9 cellular contexts compared by ENCODE assay signal in the genomic region with DNA sequence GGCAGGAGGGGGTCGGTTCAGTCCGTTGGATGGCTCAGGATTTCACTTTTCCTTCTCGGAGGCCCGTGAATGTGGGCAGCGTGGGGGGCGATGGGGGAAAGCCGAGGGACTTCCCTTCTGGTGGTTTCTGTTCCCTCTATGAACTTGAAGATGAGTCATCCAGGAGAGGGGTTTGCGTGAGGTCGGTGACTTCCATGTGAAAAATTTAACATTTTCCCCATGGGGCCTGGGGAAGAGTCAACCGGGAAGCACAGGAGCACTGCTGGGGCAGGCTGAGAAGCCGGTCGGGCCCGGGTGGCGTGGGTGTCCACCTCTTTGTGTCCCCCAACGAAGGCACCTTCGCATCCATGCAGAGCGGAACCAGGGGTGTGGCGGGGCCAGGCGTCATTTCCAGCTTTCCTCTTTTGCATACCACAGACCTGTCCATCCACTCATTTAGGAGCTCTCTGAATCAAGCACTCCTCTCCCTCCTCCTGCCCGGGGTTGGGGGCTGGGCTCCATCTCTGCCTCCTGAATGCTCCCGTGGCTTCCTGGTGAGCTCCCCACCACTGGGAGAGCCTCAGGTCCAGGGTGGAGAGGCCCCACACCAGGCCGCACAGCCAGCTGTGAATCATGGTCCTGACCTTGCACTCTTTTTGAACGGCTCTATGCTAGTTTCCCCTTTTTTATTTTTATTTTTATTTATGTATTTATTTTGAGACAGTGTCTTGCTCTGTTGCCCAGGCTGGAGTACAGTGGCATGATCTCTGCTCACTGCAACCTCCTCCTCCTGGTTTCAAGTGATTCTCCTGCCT.
DNase-seq lines count a peak whose midpoint lies in the region; ATAC-seq and TF ChIP-seq lines count a peak whose summit lies in the region.
"Had no signal": no experiment of that assay in that cellular context is flagged by ENCODE, and none has a peak within 500 bp of the region (broad histone marks: within the 10 kb centered on the region; RNA-seq: fewer than 3 reads in every experiment).

No MANE protein-coding gene starts in this region.

- dilution Hi-C loops in IMR-90 (cut with HindIII; ENCODE audit: low sequenced_read_pairs, unreplicated experiment): no loop called here

- H3K4me1 ChIP-seq in IMR-90 (ENCODE audit: control insufficient read depth, insufficient read depth, low read length): peaks cover 10% of the 10 kb centered on the region

- no peak overlapping the region for H3K4me2 ChIP-seq in IMR-90 (ENCODE audit: low read depth, low read length)

- intact Hi-C loops in IMR-90 (cut with micrococcal nuclease): no loop called here

- CTCF ChIA-PET in IMR-90 (lab: Yijun Ruan, JAX): interaction anchor here (0.6 kb wide), 1 partner anchor 178 kb away, joined by 3 read pairs; no protein-coding TSS in a partner anchor

- H3K27me3 Mint-ChIP-seq in activated T-helper 17 cell treated with anti-CD3 and anti-CD28 coated beads, Interleukin-2, amount 50 U/mL, for 72 hours: peaks cover 20% of the 10 kb centered on the region

- peak overlapping the region; percentile 86 for H3K27ac Mint-ChIP-seq in activated T-helper 17 cell treated with anti-CD3 and anti-CD28 coated beads, Interleukin-2, amount 50 U/mL, for 72 hours

- H4K8ac ChIP-seq in IMR-90 (ENCODE audit: low read depth in 2 of 2, low read length in 2 of 2): no peak overlapping the region

- H3K4me1 Mint-ChIP-seq in activated T-helper 17 cell treated with anti-CD3 and anti-CD28 coated beads, Interleukin-2, amount 50 U/mL, for 72 hours: peaks cover 50% of the 10 kb centered on the region

- DNase-seq in GM13976 (ENCODE audit: low spot score): peak; percentile 78
- DNase-seq in IMR-90: peak; percentile 59
- peak; percentile 76 for DNase-seq in stimulated activated CD4-positive, alpha-beta T cell treated with anti-CD3 and anti-CD28 coated beads, Interleukin-1b, Interleukin-23, amount 100 ng/mL, for 48 hours
- no peak for DNase-seq in occipital lobe (lab: John Stamatoyannopoulos, UW)
- DNase-seq in NCI-H2081 treated with DMSO at 0.1 percent for 48 hours (lab: John Stamatoyannopoulos, UW): no peak
- DNase-seq in HUDEP-2 (lab: John Stamatoyannopoulos, UW; ENCODE audit: unreplicated experiment in 76 of 76): no peak

- H2BK5ac ChIP-seq in IMR-90 (ENCODE audit: low read depth, low read length, poor library complexity, severe bottlenecking): no peak overlapping the region

- peak overlapping the region; percentile 44; the same call in 1 of the 2 replicates for H4K91ac ChIP-seq in IMR-90 (ENCODE audit: insufficient read depth, low read depth, low read length)

- no peaks in the 10 kb centered on the region for H3K36me3 Mint-ChIP-seq in activated T-helper 17 cell treated with anti-CD3 and anti-CD28 coated beads, Interleukin-2, amount 50 U/mL, for 72 hours (ENCODE audit: low read depth)

- H2AFZ ChIP-seq in IMR-90 (replicated peaks; ENCODE audit: low read length, poor library complexity): no peak overlapping the region

- H3K9me3 ChIP-seq in IMR-90 (ENCODE audit: control insufficient read depth, insufficient read depth, low read length): no peaks in the 10 kb centered on the region

- 75% methylated on average over 4 of the region's 23 CpGs; no CpG with 5 or more reads in 1 of the 2 experiments for WGBS in IMR-90 (ENCODE audit: extremely low coverage in 2 of 2, insufficient read length in 1 of 2), 2 experiments

- no peak for TF ChIP-seq CTCF in GM13976 (IDR thresholded peaks at IDR 0.05; ENCODE audit: borderline replicate concordance, control extremely low read depth, extremely low read depth, insufficient read depth, missing control alignments)
- TF ChIP-seq CTCF in IMR-90 (conservative IDR thresholded peaks at IDR 0.05; ENCODE audit: low read depth, low read length): no peak

- H3K23ac ChIP-seq in IMR-90 (ENCODE audit: low read depth, low read length): no peak overlapping the region

- ATAC-seq in GM21717 (IDR thresholded peaks at IDR 0.05; ENCODE audit: unreplicated experiment): peak; percentile 46
- ATAC-seq in IMR-90 (ENCODE audit: low read depth): no peak
- ATAC-seq in activated T-helper 17 cell treated with anti-CD3 and anti-CD28 coated beads, Interleukin-2, amount 50 U/mL, for 72 hours (replicated peaks): peak; percentile 68
- ATAC-seq: Panc1 had no signal

- H2AK5ac ChIP-seq in IMR-90 (ENCODE audit: low read depth, low read length): peak overlapping the region; percentile 46; the same call in 1 of the 2 replicates

- no peak overlapping the region for H3K27ac ChIP-seq in IMR-90 (ENCODE audit: insufficient read depth, low read length)

- peaks cover 21 to 77% of the 10 kb centered on the region in 2 experiments for H3K79me1 ChIP-seq in IMR-90 (ENCODE audit: low read depth in 1 of 2, low read length in 2 of 2)

- peaks cover 44% of the 10 kb centered on the region for H4K20me1 ChIP-seq in IMR-90 (ENCODE audit: insufficient read depth, low read length)

- H3K9ac ChIP-seq in IMR-90 (ENCODE audit: low read depth, low read length): no peak overlapping the region

- H2AK9ac ChIP-seq in IMR-90 (replicated peaks; ENCODE audit: low read depth, low read length, poor library complexity): no peak overlapping the region

- in situ Hi-C loops in GM13976 (cut with MboI; ENCODE audit: low sequenced_read_pairs, unreplicated experiment): no loop called here
- in situ Hi-C loops in IMR-90 (cut with MboI; ENCODE audit: low sequenced_read_pairs): loop anchor here (5.0 kb wide), 1 partner anchor 180 kb away; no protein-coding TSS in a partner anchor

- H2BK120ac ChIP-seq in IMR-90 (ENCODE audit: low read depth, low read length): no peak overlapping the region

- H3K36me3 ChIP-seq in IMR-90 (ENCODE audit: control insufficient read depth, insufficient read depth, low read length): peaks cover 2% of the 10 kb centered on the region; the same call in 1 of the 2 replicates

- H4K5ac ChIP-seq in IMR-90 (ENCODE audit: low read depth, low read length): no peak overlapping the region

- no peak for TF ChIP-seq POLR2A in IMR-90 (IDR thresholded peaks at IDR 0.05; ENCODE audit: low read depth, low read length)

- H3K56ac ChIP-seq in IMR-90 (ENCODE audit: extremely low read depth, insufficient read depth, low read length): no peak overlapping the region

- H3K4me3 ChIP-seq in IMR-90 (ENCODE audit: insufficient read depth, low read depth, low read length): no peak overlapping the region

- peak overlapping the region; percentile 74 for H3K4me3 Mint-ChIP-seq in activated T-helper 17 cell treated with anti-CD3 and anti-CD28 coated beads, Interleukin-2, amount 50 U/mL, for 72 hours

- H2BK15ac ChIP-seq in IMR-90 (ENCODE audit: low read depth, low read length): no peak overlapping the region

- no peak for TF ChIP-seq RAD21 in IMR-90 (IDR thresholded peaks at IDR 0.05; ENCODE audit: low read length)

- no peaks in the 10 kb centered on the region for H3K9me3 Mint-ChIP-seq in activated T-helper 17 cell treated with anti-CD3 and anti-CD28 coated beads, Interleukin-2, amount 50 U/mL, for 72 hours

- no peaks in the 10 kb centered on the region for H3K27me3 ChIP-seq in IMR-90 (ENCODE audit: control insufficient read depth, insufficient read depth, low read length)

- no peak overlapping the region for H3K4ac ChIP-seq in IMR-90 (ENCODE audit: low read depth, low read length)

- no peak overlapping the region for H3K18ac ChIP-seq in IMR-90 (ENCODE audit: low read depth, low read length)

- POLR2A ChIA-PET in IMR-90 (lab: Charles Lee; ENCODE audit: unreplicated experiment): no interaction called here

- BruUV-seq in IMR-90 (replicated peaks; lab: Mats Ljungman, UMichigan): no TSS peak

- no peak overlapping the region for H2BK20ac ChIP-seq in IMR-90 (ENCODE audit: low read depth, low read length)

- no peak overlapping the region for H3K14ac ChIP-seq in IMR-90 (replicated peaks; ENCODE audit: low read depth, low read length)

- peaks cover 5% of the 10 kb centered on the region for H3K9me1 ChIP-seq in IMR-90 (ENCODE audit: insufficient read depth, low read length)

TF ChIP-seq in IMR-90, 13 proteins besides CTCF, POLR2A, EP300 and RAD21:
- no peak for TF ChIP-seq RCOR1 (IDR thresholded peaks at IDR 0.05; ENCODE audit: insufficient replicate concordance, low read length)
- TF ChIP-seq CEBPB (IDR thresholded peaks at IDR 0.05; ENCODE audit: low read depth, low read length): no peak
- TF ChIP-seq MAFK (IDR thresholded peaks at IDR 0.05; ENCODE audit: low read depth, low read length): no peak
- TF ChIP-seq RFX5 (IDR thresholded peaks at IDR 0.05; ENCODE audit: low read depth, low read length): no peak

Comparison
In these comparisons a context has a peak if more than half of its experiments do, and no peak if none do; other contexts are left out.
1. DNase-seq: peak in GM13976 (single experiment), IMR-90 (single experiment) and stimulated activated CD4-positive, alpha-beta T cell treated with anti-CD3 and anti-CD28 coated beads, Interleukin-1b, Interleukin-23, amount 100 ng/mL, for 48 hours (single experiment); none in occipital lobe (single experiment), NCI-H2081 treated with DMSO at 0.1 percent for 48 hours (single experiment) and HUDEP-2 (0 of 76).